Comparison of ENCODE assay signal across 36 cellular contexts in genomic region chr9:95891067-95891466, GRCh38.
"Had no signal": no experiment of that assay in that cellular context is flagged by ENCODE, and none has a peak within 500 bp of the region (broad histone marks: within the 10 kb centered on the region; RNA-seq: fewer than 3 reads in every experiment).

No MANE protein-coding gene starts in this region.

- H3K27ac Mint-ChIP-seq: activated B cell treated with CpG ODN at 0.5 μM for 24 hours; activated CD4-positive, alpha-beta memory T cell treated with anti-CD3 and anti-CD28 coated beads for 36 hours; activated T-helper 1 cell treated with anti-CD3 and anti-CD28 coated beads, Interleukin-12 subunit alpha, Interleukin-12 subunit beta, Interleukin-2, Interleukin-4 antibody, amounts not matched to agents 30 ng/mL and 10 ng/mL and 1 ng/mL, durations not matched to agents 14 hours and 24 hours and 36 hours; brain had no signal

- DNase-seq: activated B cell treated with CpG ODN at 0.5 μM for 24 hours; activated CD4-positive, alpha-beta memory T cell treated with anti-CD3 and anti-CD28 coated beads for 36 hours; activated CD4-positive, alpha-beta T cell treated with anti-CD3 and anti-CD28 coated beads for 4 hours; activated CD4-positive, alpha-beta T cell treated with anti-CD3 and anti-CD28 coated beads, Interleukin-2, amount 50 U/mL, for 1 hour; activated CD4-positive, CD25-positive, alpha-beta regulatory T cell treated with anti-CD3 and anti-CD28 coated beads, Interleukin-2, amount 50 U/mL, for 72 hours; activated CD8-positive, alpha-beta memory T cell treated with anti-CD3 and anti-CD28 coated beads, Interleukin-2, amount 50 U/mL, for 4 hours; activated naive CD4-positive, alpha-beta T cell treated with anti-CD3 and anti-CD28 coated beads, Interleukin-2, amount 50 U/mL, for 16 hours; activated T-cell treated with anti-CD3 and anti-CD28 coated beads for 4 hours; activated T-cell treated with anti-CD3 and anti-CD28 coated beads, Interleukin-2, amount 50 U/mL, for 4 hours; anterior cingulate cortex; caudate nucleus; cerebellar nuclear complex; NCI-H1092 treated with DMSO at 0.1 percent for 48 hours; NCI-H1417; NCI-H146; NCI-H187; NCI-H2029 treated with DMSO at 0.1 percent for 48 hours; NCI-H2107; NCI-H2171; NCI-H510A; NCI-H526; NCI-H748 treated with DMSO at 0.1 percent for 48 hours; NK-92 treated with Interleukin-12 subunit alpha and Interleukin-12 subunit beta, amount 100 ng/mL, for 24 hours; PC-3; Peyer's patch; RPMI8226; SIG-M5; T-helper 1 cell; T-helper 2 cell; T-helper 9 cell had no signal

- H3K4me1 ChIP-seq: Peyer's patch had no signal

- H3K36me3 ChIP-seq: Peyer's patch had no signal

- ATAC-seq: activated T-cell treated with anti-CD3 and anti-CD28 coated beads, Interleukin-2, amount 50 U/mL, for 4 hours; PC-3; Right ventricle myocardium inferior; SK-N-SH treated with all-trans-retinoic acid at 6 μM for 48 hours had no signal

- H3K27me3 Mint-ChIP-seq: activated B cell treated with CpG ODN at 0.5 μM for 24 hours; activated CD4-positive, alpha-beta memory T cell treated with anti-CD3 and anti-CD28 coated beads for 36 hours; brain had no signal

- H3K27ac ChIP-seq: Peyer's patch, VCaP had no signal

- FAIRE-seq: bronchial epithelial cell had no signal

- H3K4me3 Mint-ChIP-seq: activated B cell treated with CpG ODN at 0.5 μM for 24 hours; activated CD4-positive, alpha-beta memory T cell treated with anti-CD3 and anti-CD28 coated beads for 36 hours; activated T-cell treated with anti-CD3 and anti-CD28 coated beads, Interleukin-2, amount 50 U/mL, for 4 hours; activated T-helper 1 cell treated with anti-CD3 and anti-CD28 coated beads, Interleukin-12 subunit alpha, Interleukin-12 subunit beta, Interleukin-2, Interleukin-4 antibody, amounts not matched to agents 30 ng/mL and 10 ng/mL and 1 ng/mL, durations not matched to agents 14 hours and 24 hours and 36 hours; brain had no signal

- H3K9me3 Mint-ChIP-seq: activated B cell treated with CpG ODN at 0.5 μM for 24 hours; activated T-cell treated with anti-CD3 and anti-CD28 coated beads, Interleukin-2, amount 50 U/mL, for 4 hours had no signal

- H3K4me3 ChIP-seq: Peyer's patch had no signal

- H3K9me3 ChIP-seq: Peyer's patch had no signal

- H3K27me3 ChIP-seq: Peyer's patch had no signal
